In the genomic region with DNA sequence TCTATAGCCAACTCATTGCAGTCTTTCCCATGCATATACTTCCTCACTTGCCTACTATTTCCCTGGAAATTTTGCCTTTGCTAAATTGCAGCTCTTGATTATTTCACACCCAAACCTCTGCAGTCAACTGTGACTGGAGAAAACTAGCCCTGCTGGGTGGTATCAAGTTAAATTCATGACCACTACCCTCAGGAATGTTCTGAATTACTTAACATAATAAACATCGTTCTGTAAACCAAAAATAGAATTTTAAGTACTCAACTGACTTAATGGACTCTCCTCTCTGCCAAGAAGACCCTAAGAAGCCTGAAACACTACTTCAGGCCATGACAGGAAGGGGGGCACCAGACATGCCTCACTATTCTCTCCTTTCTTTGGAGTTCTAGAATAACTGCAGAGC, we compare ENCODE assay signal across 1 cellular context.
TF ChIP-seq lines count a peak whose summit lies in the region.

No MANE protein-coding gene starts in this region.

TF ChIP-seq in H1, 55 proteins besides CTCF, POLR2A, EP300 and RAD21:
- TF ChIP-seq PHF8 (conservative IDR thresholded peaks at IDR 0.05; ENCODE audit: low read depth, low read length): no peak
- no peak for TF ChIP-seq CBX5 (IDR thresholded peaks at IDR 0.05; ENCODE audit: low read depth, low read length)
- no peak for TF ChIP-seq SP2 (IDR thresholded peaks at IDR 0.05; ENCODE audit: low read length)
TF ChIP-seq in H1: peak in this region for 0.
